Comparison of ENCODE assay signal across 9 cellular contexts in the genomic region with DNA sequence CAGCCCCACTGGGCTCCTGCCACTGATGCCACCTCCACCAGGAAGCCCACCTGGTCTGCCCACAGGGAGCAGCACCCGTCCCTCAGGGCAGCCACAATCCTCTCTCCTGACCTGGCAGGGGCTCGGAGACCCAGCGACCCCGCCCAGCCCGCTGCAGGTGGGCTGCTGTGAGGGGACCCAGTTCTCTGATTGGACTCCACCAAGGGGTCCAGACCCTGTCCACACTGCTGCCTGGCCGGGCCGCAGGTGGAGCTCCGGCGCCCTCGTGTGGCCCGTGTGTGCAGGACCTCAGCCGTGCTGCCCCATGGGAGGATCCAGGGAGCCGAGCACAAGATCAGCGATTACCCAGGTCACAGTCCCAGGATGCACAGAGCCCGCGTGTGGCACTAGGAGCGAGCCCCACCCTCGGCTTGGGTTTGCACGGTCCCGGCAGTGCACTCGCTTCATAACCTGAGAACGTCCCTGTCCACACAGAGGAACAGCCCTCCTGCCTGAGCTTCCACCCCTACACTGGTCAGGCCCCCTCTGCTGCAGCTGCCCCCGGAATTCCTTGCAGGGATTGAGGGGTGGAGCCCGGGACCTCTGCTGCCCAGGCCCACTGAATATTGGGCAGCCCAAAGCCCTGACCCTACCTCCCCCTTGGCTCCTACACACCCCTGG. TPM values are rescaled to one million over a fixed set of nuclear protein-coding genes. Genes with fewer than 3 reads are reported as not detected.
A peak's percentile ranks its signal among the peaks of the same experiment; 100 is the strongest.
DNase-seq lines count a peak whose midpoint lies in the region; ATAC-seq and TF ChIP-seq lines count a peak whose summit lies in the region.
"Had no signal": no experiment of that assay in that cellular context is flagged by ENCODE, and none has a peak within 500 bp of the region (broad histone marks: within the 10 kb centered on the region; RNA-seq: fewer than 3 reads in every experiment).

No MANE protein-coding gene starts in this region.

- peak; percentile 81 to 91 for ATAC-seq in activated naive CD4-positive, alpha-beta T cell treated with anti-CD3 and anti-CD28 coated beads, Interleukin-2, amount 50 U/mL, for 72 hours
- ATAC-seq in Right ventricle myocardium superior (ENCODE audit: poor library complexity) (peak; percentile 94), HG03520 (IDR thresholded peaks at IDR 0.05; ENCODE audit: unreplicated experiment) (no peak), GM19452 (IDR thresholded peaks at IDR 0.05; ENCODE audit: unreplicated experiment) (no peak)

- TF ChIP-seq CTCF in KMS-11 (conservative IDR thresholded peaks at IDR 0.05; ENCODE audit: low read depth, low read length): peak; percentile 76

- H3K9me3 Mint-ChIP-seq in activated naive CD4-positive, alpha-beta T cell treated with anti-CD3 and anti-CD28 coated beads, Interleukin-2, amount 50 U/mL, for 72 hours: peaks cover under 1 to 4% of the 10 kb centered on the region in 2 donors
- H3K9me3 Mint-ChIP-seq: activated naive CD4-positive, alpha-beta T cell treated with anti-CD3 and anti-CD28 coated beads, Interleukin-2, amount 50 U/mL, for 24 hours had no signal

- H3K27me3 ChIP-seq in KMS-11 (ENCODE audit: insufficient read depth, low read depth): peaks cover 29% of the 10 kb centered on the region

- no peaks in the 10 kb centered on the region for H3K36me3 Mint-ChIP-seq in activated naive CD4-positive, alpha-beta T cell treated with anti-CD3 and anti-CD28 coated beads, Interleukin-2, amount 50 U/mL, for 72 hours
- H3K36me3 Mint-ChIP-seq: activated naive CD4-positive, alpha-beta T cell treated with anti-CD3 and anti-CD28 coated beads, Interleukin-2, amount 50 U/mL, for 24 hours had no signal

- DNase-seq in DMS79 treated with DMSO at 0.1 percent for 48 hours (lab: John Stamatoyannopoulos, UW): peak; percentile 82
- peak; percentile 60 for DNase-seq in RPMI8226
- DNase-seq in activated naive CD4-positive, alpha-beta T cell treated with anti-CD3 and anti-CD28 coated beads, Interleukin-2, amount 50 U/mL, for 72 hours (ENCODE audit: low spot score in 2 of 2): peak in 1 of 2 donors; percentile 68
- peak; percentile 76 for DNase-seq in Right ventricle myocardium superior
- DNase-seq in posterior cingulate gyrus: peak; percentile 56 to 96 (median 76)

- no peak overlapping the region for H3K9ac ChIP-seq in KMS-11

- no peaks in the 10 kb centered on the region for H3K36me3 ChIP-seq in KMS-11 (ENCODE audit: insufficient read depth)

- H3K4me3 ChIP-seq in KMS-11 (IDR thresholded peaks at IDR 0.05; ENCODE audit: insufficient read depth, low read depth, low read length): no peak overlapping the region

- intact Hi-C loops in Right ventricle myocardium superior (cut with DNase I): loop anchor here (5.0 kb wide), 1 partner anchor 503 kb away; a partner anchor contains a TSS
- intact Hi-C loops in posterior cingulate gyrus (cut with DNase I): loop anchor here (1.0 to 5.0 kb wide), 2 partner anchors 53 to 503 kb away; no protein-coding TSS in a partner anchor

- H3K27ac ChIP-seq in KMS-11: no peak overlapping the region

- H2AFZ ChIP-seq in KMS-11 (ENCODE audit: low read depth): no peak overlapping the region; the same call in 1 of the 2 replicates

- H3K4me2 ChIP-seq in KMS-11: no peak overlapping the region

- H3K79me2 ChIP-seq in KMS-11 (ENCODE audit: insufficient read depth, low read depth): no peaks in the 10 kb centered on the region

- no peaks in the 10 kb centered on the region for H3K4me1 ChIP-seq in KMS-11 (ENCODE audit: low read depth, poor library complexity, severe bottlenecking)

- H4K20me1 ChIP-seq in KMS-11 (ENCODE audit: insufficient read depth): no peaks in the 10 kb centered on the region

- no peak overlapping the region for H3K27ac Mint-ChIP-seq in activated naive CD4-positive, alpha-beta T cell treated with anti-CD3 and anti-CD28 coated beads, Interleukin-2, amount 50 U/mL, for 72 hours
- H3K27ac Mint-ChIP-seq: activated naive CD4-positive, alpha-beta T cell treated with anti-CD3 and anti-CD28 coated beads, Interleukin-2, amount 50 U/mL, for 24 hours had no signal

RNA-seq across cellular contexts. Expression of a gene that starts 35.4 kb away (rescaled TPM):
- total RNA-seq in activated naive CD4-positive, alpha-beta T cell treated with anti-CD3 and anti-CD28 coated beads, Interleukin-2, amount 50 U/mL, for 72 hours: under 1 TPM in 1 of 2 donors, not detected in 1; 0.23 TPM
- not detected for total RNA-seq in Right ventricle myocardium superior

RNA-seq across cellular contexts. Expression of a gene that starts 49.4 kb away (rescaled TPM):
- 10 to 100 TPM; 48.6 to 82.7 TPM for total RNA-seq in activated naive CD4-positive, alpha-beta T cell treated with anti-CD3 and anti-CD28 coated beads, Interleukin-2, amount 50 U/mL, for 72 hours
- 28.3 TPM for total RNA-seq in Right ventricle myocardium superior

Comparison
In these comparisons a context has a peak if more than half of its experiments do, and no peak if none do; other contexts are left out.
1. ATAC-seq: peak in activated naive CD4-positive, alpha-beta T cell treated with anti-CD3 and anti-CD28 coated beads, Interleukin-2, amount 50 U/mL, for 72 hours (2 of 2) and Right ventricle myocardium superior (single experiment); none in HG03520 (single experiment) and GM19452 (single experiment).